ENCODE assay signal across 14 cellular contexts in genomic region chr22:29244785-29245625, GRCh38. TPM values are rescaled to one million over a fixed set of nuclear protein-coding genes. Genes with fewer than 3 reads are reported as not detected.
DNase-seq lines count a peak whose midpoint lies in the region; FAIRE-seq and TF ChIP-seq lines count a peak whose summit lies in the region.
"Had no signal": no experiment of that assay in that cellular context is flagged by ENCODE, and none has a peak within 500 bp of the region (broad histone marks: within the 10 kb centered on the region; RNA-seq: fewer than 3 reads in every experiment).

No MANE protein-coding gene starts in this region.

- H3K27me3 ChIP-seq in Loucy (ENCODE audit: insufficient read depth, low read length, poor library complexity, severe bottlenecking) (no peaks in the 10 kb centered on the region), neuronal stem cell (ENCODE audit: control insufficient read depth in 3 of 3, insufficient read depth in 3 of 3, low read depth in 1 of 3, low read length in 3 of 3) (no peaks in the 10 kb centered on the region)
- no peaks in the 10 kb centered on the region for H3K27me3 ChIP-seq in effector memory CD4-positive, alpha-beta T cell (replicated peaks; ENCODE audit: control insufficient read depth, insufficient read depth, low read length, poor library complexity, severe bottlenecking)
- H3K27me3 ChIP-seq: hepatocyte, upper lobe of right lung had no signal

- no peak for TF ChIP-seq POLR2A in GM12891 (IDR thresholded peaks at IDR 0.05; ENCODE audit: low read depth, low read length)

- H3K9me2 ChIP-seq in Loucy (replicated peaks; ENCODE audit: low read depth, low read length), result no peaks in the 10 kb centered on the region

- DNase-seq in GM12891 (ENCODE audit: insufficient read length, low spot score) (peak; percentile 9), epidermal melanocyte (ENCODE audit: insufficient read length, low spot score) (peak; percentile 14), neuronal stem cell (ENCODE audit: low spot score) (no peak), retina (no peak), HK-2 (ENCODE audit: unreplicated experiment) (no peak)
- DNase-seq in effector memory CD4-positive, alpha-beta T cell, result no peak
- DNase-seq: cortex of kidney, NCI-H524 treated with DMSO at 0.1 percent for 48 hours had no signal

- no peak overlapping the region for H3K14ac ChIP-seq in neuronal stem cell (ENCODE audit: low read length)

- no CpG with 5 or more reads among the region's 7 CpGs for WGBS in neuronal stem cell (ENCODE audit: extremely low coverage in 2 of 2, insufficient read length in 2 of 2, insufficient replicate concordance in 1 of 2), 2 donors

- no peak overlapping the region for H3K23ac ChIP-seq in neuronal stem cell (ENCODE audit: low read depth, low read length, poor library complexity)

- H4K20me1 ChIP-seq in Loucy (ENCODE audit: insufficient read depth, low read length, poor library complexity, severe bottlenecking), result no peaks in the 10 kb centered on the region

- H3K4me3 ChIP-seq in Loucy (ENCODE audit: low read length, poor library complexity, severe bottlenecking) (no peak overlapping the region), neuronal stem cell (ENCODE audit: low read length in 2 of 2) (no peak overlapping the region)
- no peak overlapping the region for H3K4me3 ChIP-seq in effector memory CD4-positive, alpha-beta T cell (ENCODE audit: insufficient read depth, low read depth, low read length, poor library complexity, severe bottlenecking)
- H3K4me3 ChIP-seq: hepatocyte, upper lobe of right lung had no signal

- H3K36me3 ChIP-seq in Loucy (ENCODE audit: insufficient read depth, low read length) (peaks cover 73% of the 10 kb centered on the region), neuronal stem cell (replicated peaks in 1 of 2; ENCODE audit: control insufficient read depth in 2 of 2, insufficient read depth in 2 of 2, low read length in 2 of 2) (peaks cover 2 to 57% of the 10 kb centered on the region in 2 donors)
- no peaks in the 10 kb centered on the region for H3K36me3 ChIP-seq in effector memory CD4-positive, alpha-beta T cell (ENCODE audit: control insufficient read depth, insufficient read depth, low read length)
- H3K36me3 ChIP-seq: upper lobe of right lung had no signal

- H2BK12ac ChIP-seq in neuronal stem cell (ENCODE audit: low read length), result no peak overlapping the region

- H3K4me2 ChIP-seq in Loucy (ENCODE audit: low read depth, low read length, poor library complexity, severe bottlenecking) (peak overlapping the region; percentile 50), neuronal stem cell (ENCODE audit: insufficient read depth, low read length, poor library complexity, severe bottlenecking) (no peak overlapping the region)
- H3K4me2 ChIP-seq: hepatocyte had no signal

- TF ChIP-seq CTCF in Loucy (conservative IDR thresholded peaks at IDR 0.05; ENCODE audit: low read length), result no peak

- H4K91ac ChIP-seq in neuronal stem cell (ENCODE audit: low read depth, low read length, poor library complexity), result no peak overlapping the region

- H3K79me1 ChIP-seq in neuronal stem cell (ENCODE audit: low read depth, low read length), result peaks cover 3% of the 10 kb centered on the region

- H2AFZ ChIP-seq in Loucy (ENCODE audit: low read length) (no peak overlapping the region), neuronal stem cell (ENCODE audit: low read length) (no peak overlapping the region)
- H2AFZ ChIP-seq: hepatocyte had no signal

- H3K4me1 ChIP-seq in Loucy (ENCODE audit: insufficient read depth, low read length, poor library complexity, severe bottlenecking) (peaks cover 15% of the 10 kb centered on the region), neuronal stem cell (ENCODE audit: control insufficient read depth in 2 of 2, insufficient read depth in 1 of 2, low read depth in 1 of 2, low read length in 2 of 2) (peaks cover 0 to 3% of the 10 kb centered on the region in 2 donors)
- H3K4me1 ChIP-seq in effector memory CD4-positive, alpha-beta T cell (ENCODE audit: control insufficient read depth, insufficient read depth, low read length, poor library complexity, severe bottlenecking), result no peaks in the 10 kb centered on the region

- H2AK5ac ChIP-seq in neuronal stem cell (ENCODE audit: low read depth, low read length), result peak overlapping the region; percentile 58

- no peak overlapping the region for H2BK15ac ChIP-seq in neuronal stem cell (ENCODE audit: low read length)

- FAIRE-seq in GM12891 (lab: Jason Lieb, UNC), result no peak
- FAIRE-seq: bronchial epithelial cell, islet of Langerhans, small intestine had no signal

- H3K4ac ChIP-seq in neuronal stem cell (ENCODE audit: low read length), result no peak overlapping the region

- H4K8ac ChIP-seq in neuronal stem cell (ENCODE audit: low read depth, low read length), result no peak overlapping the region

- no peak overlapping the region for H2BK120ac ChIP-seq in neuronal stem cell (ENCODE audit: low read depth, low read length)

- H3K9ac ChIP-seq in Loucy (ENCODE audit: low read depth, low read length, poor library complexity, severe bottlenecking) (peak overlapping the region; percentile 42), neuronal stem cell (ENCODE audit: low read depth, low read length, poor library complexity) (no peak overlapping the region)

- H3K79me2 ChIP-seq in Loucy (ENCODE audit: insufficient read depth, low read length), result no peaks in the 10 kb centered on the region
- H3K79me2 ChIP-seq: hepatocyte had no signal

- H3K27ac ChIP-seq in neuronal stem cell (replicated peaks; ENCODE audit: low read length), result no peak overlapping the region
- no peak overlapping the region for H3K27ac ChIP-seq in effector memory CD4-positive, alpha-beta T cell (ENCODE audit: insufficient read depth, low read length, poor library complexity, severe bottlenecking)
- H3K27ac ChIP-seq: hepatocyte, upper lobe of right lung had no signal

- H2BK5ac ChIP-seq in neuronal stem cell (ENCODE audit: low read length), result peak overlapping the region; percentile 16

- peaks cover 14% of the 10 kb centered on the region for H3K9me3 ChIP-seq in Loucy (ENCODE audit: insufficient read depth, low read depth, low read length)
- H3K9me3 ChIP-seq in neuronal stem cell (replicated peaks in 1 of 2; ENCODE audit: control insufficient read depth in 2 of 2, insufficient read depth in 1 of 2, low read depth in 1 of 2, low read length in 2 of 2), result peaks cover 13 to 38% of the 10 kb centered on the region in 2 donors
- H3K9me3 ChIP-seq in effector memory CD4-positive, alpha-beta T cell (ENCODE audit: control insufficient read depth, low read length), result no peaks in the 10 kb centered on the region
- H3K9me3 ChIP-seq: upper lobe of right lung had no signal

- peak overlapping the region; percentile 50 for H3K18ac ChIP-seq in neuronal stem cell (ENCODE audit: low read length)

- no peaks in the 10 kb centered on the region for H3F3A ChIP-seq in Loucy (ENCODE audit: low read depth)

TF ChIP-seq in GM12891, 5 proteins besides CTCF, POLR2A, EP300 and RAD21:
- TF ChIP-seq POU2F2 (IDR thresholded peaks at IDR 0.05; ENCODE audit: low read depth, low read length) (no peak), TAF1 (IDR thresholded peaks at IDR 0.05; ENCODE audit: low read depth, low read length) (no peak), PAX5 (IDR thresholded peaks at IDR 0.05; ENCODE audit: insufficient read depth, low read length, severe bottlenecking) (no peak), SPI1 (IDR thresholded peaks at IDR 0.05; ENCODE audit: low read depth, low read length) (no peak), POLR2AphosphoS5 (IDR thresholded peaks at IDR 0.05; ENCODE audit: low read depth, low read length) (no peak)

RNA-seq across cellular contexts. Expression of gene RHBDD3, which starts 22.8 kb away (rescaled TPM):
- 11.0 TPM for polyA plus RNA-seq in GM12891 (2012; ENCODE audit: low read depth, missing spikeins)
- 25.1 TPM for polyA plus RNA-seq in neuronal stem cell (2013, experiment 1 of 2)
- 24.1 TPM for polyA plus RNA-seq in neuronal stem cell (2013, experiment 2 of 2)

RNA-seq across cellular contexts. Expression of gene EWSR1, which starts 23.1 kb away (rescaled TPM):
- 173 TPM for polyA plus RNA-seq in GM12891 (2012; ENCODE audit: low read depth, missing spikeins)
- 271 TPM for polyA plus RNA-seq in neuronal stem cell (2013, experiment 1 of 2)
- 267 TPM for polyA plus RNA-seq in neuronal stem cell (2013, experiment 2 of 2)

RNA-seq across cellular contexts. Expression of gene EMID1, which starts 39.3 kb away (rescaled TPM):
- polyA plus RNA-seq in GM12891 (2012; ENCODE audit: low read depth, missing spikeins), result 16.4 TPM
- polyA plus RNA-seq in neuronal stem cell (2013, experiment 1 of 2), result 10.7 TPM
- polyA plus RNA-seq in neuronal stem cell (2013, experiment 2 of 2), result 10.3 TPM

Comparison
In these comparisons a context has a peak if more than half of its experiments do, and no peak if none do; other contexts are left out.
1. DNase-seq: peak in GM12891 (single experiment) and epidermal melanocyte (single experiment); none in neuronal stem cell (single experiment), retina (single experiment), HK-2 (single experiment) and effector memory CD4-positive, alpha-beta T cell (0 of 3).